12 cellular contexts compared by ENCODE assay signal in the genomic region with DNA sequence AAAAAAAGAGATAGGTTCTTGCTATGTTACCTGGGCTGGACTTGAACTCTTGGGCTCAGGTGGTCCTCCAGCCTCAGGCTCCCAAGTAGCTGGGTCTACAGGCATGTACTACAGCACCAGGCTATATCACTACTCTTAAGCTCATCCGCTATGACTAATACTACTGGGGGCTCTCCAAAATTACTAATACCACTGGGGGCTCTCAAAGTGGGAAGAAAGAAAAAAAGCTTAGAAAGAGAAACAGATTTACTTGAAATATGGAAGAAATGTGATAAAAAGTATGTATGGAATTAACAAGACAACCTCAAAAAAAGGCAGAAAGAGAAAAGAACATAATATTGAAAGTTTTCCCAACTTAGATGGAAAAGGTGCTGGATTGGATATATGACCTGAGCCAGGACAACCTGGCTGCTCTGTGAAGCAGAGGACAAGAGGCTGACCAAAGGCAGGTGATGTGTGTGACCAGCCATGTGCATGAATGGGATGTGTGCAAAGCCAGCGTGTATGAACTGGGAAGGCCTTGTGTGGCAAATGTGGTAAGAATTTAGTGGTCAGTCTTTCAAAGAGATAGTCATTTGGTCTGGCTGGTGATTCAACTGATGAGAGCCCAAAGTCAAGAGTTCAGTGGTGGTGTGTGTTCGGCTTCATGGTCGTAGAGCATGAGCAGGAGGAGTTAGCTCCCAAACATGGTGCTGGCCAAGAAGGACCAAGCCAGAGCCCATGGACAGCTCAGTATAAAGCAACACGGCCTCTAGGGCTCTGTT.
DNase-seq lines count a peak whose midpoint lies in the region; ATAC-seq, FAIRE-seq and TF ChIP-seq lines count a peak whose summit lies in the region.
"Had no signal": no experiment of that assay in that cellular context is flagged by ENCODE, and none has a peak within 500 bp of the region (broad histone marks: within the 10 kb centered on the region; RNA-seq: fewer than 3 reads in every experiment).

No MANE protein-coding gene starts in this region.

- 0 out of 2 replicates have a peak overlapping the region, but pooled peaks have one; percentile 2 for H3K27ac ChIP-seq in HCT116 (ENCODE audit: low read depth, low read length)
- H3K27ac ChIP-seq in caudate nucleus (ENCODE audit: low read depth, low read length), result no peak overlapping the region
- H3K27ac ChIP-seq: left ventricle myocardium inferior had no signal

- H4K20me1 ChIP-seq in HCT116 (ENCODE audit: insufficient read depth), result no peaks in the 10 kb centered on the region

- no peak for TF ChIP-seq RAD21 in HCT116 (IDR thresholded peaks at IDR 0.05; ENCODE audit: low read depth)

- no peak overlapping the region for H3K4me3 ChIP-seq in HCT116 (replicated peaks in 1 of 2; ENCODE audit: low read depth in 1 of 2, low read length in 2 of 2)
- H3K4me3 ChIP-seq: left ventricle myocardium inferior, spleen had no signal

- peak; percentile 48 for FAIRE-seq in GM12892 (lab: Jason Lieb, UNC)
- no peak for FAIRE-seq in frontal cortex (lab: Jason Lieb, UNC)
- FAIRE-seq: H1 had no signal

- peaks cover 26 to 71% of the 10 kb centered on the region in 2 experiments for H3K4me1 ChIP-seq in HCT116 (ENCODE audit: control insufficient read depth in 1 of 2, insufficient read depth in 2 of 2, low read length in 2 of 2)

- H2AFZ ChIP-seq in HCT116 (ENCODE audit: low read depth, low read length, poor library complexity, severe bottlenecking), result no peak overlapping the region

- no peak overlapping the region for H3K4me2 ChIP-seq in HCT116 (ENCODE audit: low read length)

- no peaks in the 10 kb centered on the region for H3K9me3 ChIP-seq in HCT116 (ENCODE audit: control insufficient read depth in 1 of 2, insufficient read depth in 1 of 2, low read depth in 1 of 2, low read length in 2 of 2)
- H3K9me3 ChIP-seq: left ventricle myocardium inferior, spleen had no signal

- H3K9ac ChIP-seq in HCT116 (ENCODE audit: low read length), result no peak overlapping the region

- 0 out of 4 replicates have a peak, but pooled peaks cover 0 to 5% of the 10 kb centered on the region in 2 experiments for H3K36me3 ChIP-seq in HCT116 (ENCODE audit: control insufficient read depth in 1 of 2, insufficient read depth in 2 of 2, low read length in 2 of 2)

- no peak for ATAC-seq in HCT116

- TF ChIP-seq POLR2A in GM12892 (IDR thresholded peaks at IDR 0.05; ENCODE audit: low read depth, low read length) (no peak), HCT116 (IDR thresholded peaks at IDR 0.05; ENCODE audit: borderline replicate concordance, extremely low read depth, insufficient read depth, insufficient read length) (no peak)

- H3K27me3 ChIP-seq in HCT116 (ENCODE audit: insufficient read depth, low read length), result no peaks in the 10 kb centered on the region
- H3K27me3 ChIP-seq: spleen had no signal

- POLR2A ChIA-PET in HCT116 (lab: Charles Lee), result interaction anchor here (1.0 kb wide), 1 partner anchor 29 kb away, joined by 3 read pairs; no protein-coding TSS in a partner anchor

- H3K9me2 ChIP-seq in HCT116 (ENCODE audit: insufficient read depth), result no peaks in the 10 kb centered on the region

- intact Hi-C loops in HCT116 (cut with micrococcal nuclease), result no loop called here

- RAD21 ChIA-PET in HCT116 (lab: Charles Lee; ENCODE audit: low non-redundant PET in 1 of 2, low total read pairs in 2 of 2, uncharacterized antibody in 2 of 2, unreplicated experiment in 2 of 2), result no interaction called here

- no TSS peak for BruUV-seq in HCT116 (replicated peaks; lab: Mats Ljungman, UMichigan)

- CTCF ChIA-PET in HCT116 (lab: Charles Lee), result interaction anchor here (1.0 to 1.2 kb wide), 4 partner anchors 10 to 73 kb away, joined by 3 to 4 read pairs (median 4); no protein-coding TSS in a partner anchor

- no peak for DNase-seq in GM12892 (ENCODE audit: insufficient read length)
- DNase-seq in HCT116 (ENCODE audit: low read depth, low spot score), result no peak
- peak; percentile 57 for DNase-seq in SW480 (ENCODE audit: low spot score)
- DNase-seq in kidney tubule cell (ENCODE audit: low spot score), result peak; percentile 79
- no peak for DNase-seq in frontal cortex (ENCODE audit: low spot score in 2 of 2)
- DNase-seq in NAMALWA (ENCODE audit: low spot score), result no peak
- DNase-seq in NCI-H2081 treated with DMSO at 0.1 percent for 48 hours (lab: John Stamatoyannopoulos, UW), result no peak
- DNase-seq in caudate nucleus (lab: John Stamatoyannopoulos, UW), result no peak
- DNase-seq: left ventricle myocardium inferior, NCI-H446 treated with DMSO at 0.1 percent for 48 hours, spleen had no signal

- peaks cover 35% of the 10 kb centered on the region for H3K79me2 ChIP-seq in HCT116 (ENCODE audit: insufficient read depth, low read length)

- no peak for TF ChIP-seq CTCF in HCT116 (IDR thresholded peaks at IDR 0.05 in 2 of 3, conservative IDR thresholded peaks at IDR 0.05 in 1 of 3; ENCODE audit: borderline replicate concordance in 1 of 3, insufficient read depth in 1 of 3, low read depth in 2 of 3, low read length in 2 of 3)

TF ChIP-seq in HCT116, 20 proteins besides CTCF, POLR2A, EP300 and RAD21:
- TF ChIP-seq ZBTB33 (IDR thresholded peaks at IDR 0.05; ENCODE audit: extremely low read depth, insufficient replicate concordance, low read length) (no peak), SRF (IDR thresholded peaks at IDR 0.05; ENCODE audit: low read depth) (no peak), POLR2AphosphoS5 (IDR thresholded peaks at IDR 0.05; ENCODE audit: low read depth, low read length) (0 out of 2 replicates have a peak, but pooled peaks have one; percentile 20), ELF1 (IDR thresholded peaks at IDR 0.05; ENCODE audit: borderline replicate concordance, low read depth) (no peak), EZH2 (IDR thresholded peaks at IDR 0.05) (no peak), SP1 (IDR thresholded peaks at IDR 0.05; ENCODE audit: low read depth) (peak; percentile 24; the same call in 1 of the 2 replicates), FOSL1 (IDR thresholded peaks at IDR 0.05; ENCODE audit: low read depth) (no peak), ZFX (IDR thresholded peaks at IDR 0.05) (no peak), CEBPB (IDR thresholded peaks at IDR 0.05; ENCODE audit: low read depth) (no peak), EGR1 (IDR thresholded peaks at IDR 0.05; ENCODE audit: low read depth) (no peak), EZH2phosphoT487 (IDR thresholded peaks at IDR 0.05; ENCODE audit: borderline replicate concordance) (no peak), CBX3 (IDR thresholded peaks at IDR 0.05; ENCODE audit: low read depth) (no peak)
- TF ChIP-seq, protein P1, sequence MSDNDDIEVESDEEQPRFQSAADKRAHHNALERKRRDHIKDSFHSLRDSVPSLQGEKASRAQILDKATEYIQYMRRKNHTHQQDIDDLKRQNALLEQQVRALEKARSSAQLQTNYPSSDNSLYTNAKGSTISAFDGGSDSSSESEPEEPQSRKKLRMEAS (IDR thresholded peaks at IDR 0.05), result peak; percentile 27; the same call in 1 of the 2 replicates

Comparison
In these comparisons a context has a peak if more than half of its experiments do, and no peak if none do; other contexts are left out.
1. DNase-seq: peak in SW480 (single experiment) and kidney tubule cell (single experiment); none in GM12892 (single experiment), HCT116 (single experiment), frontal cortex (0 of 2), NAMALWA (single experiment), NCI-H2081 treated with DMSO at 0.1 percent for 48 hours (single experiment) and caudate nucleus (0 of 61).